ENCODE assay signal across 19 cellular contexts in the genomic region with DNA sequence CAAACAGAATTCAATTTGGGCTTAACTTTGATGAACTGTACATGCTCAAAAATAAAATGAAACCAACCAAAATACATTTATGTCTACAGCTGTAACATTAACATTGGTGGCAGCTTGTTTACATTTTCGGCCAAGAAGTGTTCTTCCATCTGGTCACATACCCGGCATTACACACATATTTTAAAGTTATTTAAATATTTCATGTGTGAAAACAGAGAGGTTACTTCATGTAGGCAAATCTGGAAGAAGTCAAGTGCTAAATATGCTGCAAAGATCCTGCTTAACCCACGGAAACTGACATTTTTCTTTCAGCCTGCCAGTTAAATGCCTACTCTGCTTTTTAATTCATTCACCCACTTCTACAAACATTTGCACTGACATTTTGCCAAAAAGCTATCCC.
A peak's percentile ranks its signal among the peaks of the same experiment; 100 is the strongest.
DNase-seq lines count a peak whose midpoint lies in the region; ATAC-seq and TF ChIP-seq lines count a peak whose summit lies in the region.
"Had no signal": no experiment of that assay in that cellular context is flagged by ENCODE, and none has a peak within 500 bp of the region (broad histone marks: within the 10 kb centered on the region; RNA-seq: fewer than 3 reads in every experiment).

No MANE protein-coding gene starts in this region.

- H3K27me3 ChIP-seq in AG04450 (ENCODE audit: control insufficient read depth, insufficient read depth, low read length) (no peaks in the 10 kb centered on the region), GM23248 (replicated peaks; ENCODE audit: insufficient read depth) (no peaks in the 10 kb centered on the region)
- H3K27me3 ChIP-seq: right atrium auricular region had no signal

- peaks cover 43% of the 10 kb centered on the region for H3K4me1 ChIP-seq in GM23248 (ENCODE audit: insufficient read depth)

- POLR2A ChIA-PET in AG04450 (lab: Yijun Ruan, JAX) = interaction anchor here (1.4 kb wide), 1 partner anchor 30 kb away, joined by 5 read pairs; no protein-coding TSS in a partner anchor

- H3K27ac ChIP-seq in AG04450 (ENCODE audit: low read depth, low read length) (no peak overlapping the region), GM23248 (no peak overlapping the region)
- H3K27ac ChIP-seq: right atrium auricular region had no signal

- no peak for TF ChIP-seq CTCF in AG04450 (IDR thresholded peaks at IDR 0.05; ENCODE audit: low read depth, low read length)

- H3K36me3 ChIP-seq in GM23248 (ENCODE audit: low read depth) = no peaks in the 10 kb centered on the region
- H3K36me3 ChIP-seq: right atrium auricular region had no signal

- CTCF ChIA-PET in AG04450 (lab: Charles Lee) = no interaction called here

- no peak overlapping the region for H2AFZ ChIP-seq in GM23248

- in situ Hi-C loops in GM23248 (cut with MboI) = no loop called here

- no peak for ATAC-seq in left colon
- ATAC-seq: activated T-cell treated with anti-CD3 and anti-CD28 coated beads, Interleukin-2, amount 50 U/mL, for 4 hours; T-cell had no signal

- intact Hi-C loops in left colon (cut with DNase I, micrococcal nuclease) = no loop called here

- H3K79me2 ChIP-seq in GM23248 (ENCODE audit: insufficient read depth) = peaks cover 96% of the 10 kb centered on the region

- peaks cover 32% of the 10 kb centered on the region for H3F3A ChIP-seq in GM23248 (ENCODE audit: insufficient read depth)

- H3K4me2 ChIP-seq in GM23248 (ENCODE audit: unreplicated experiment) = peak overlapping the region; percentile 58

- peak; percentile 71 for DNase-seq in AG04450 (ENCODE audit: low read depth, low spot score)
- peak; percentile 33 for DNase-seq in GM23248
- peak; percentile 67 for DNase-seq in amniotic epithelial cell (ENCODE audit: low read depth)
- peak; percentile 61 for DNase-seq in hepatic stellate cell (ENCODE audit: low spot score)
- DNase-seq in left colon = no peak
- DNase-seq in NCI-H748 treated with DMSO at 0.1 percent for 48 hours (lab: John Stamatoyannopoulos, UW) = no peak
- DNase-seq in 8988T = no peak
- no peak for DNase-seq in GM19240 (ENCODE audit: insufficient read length, low spot score)
- DNase-seq: activated CD4-positive, alpha-beta memory T cell treated with anti-CD3 and anti-CD28 coated beads, Interleukin-2, amount 10 ng/mL, durations not matched to agents 7 days and 5 days; activated naive CD8-positive, alpha-beta T cell treated with anti-CD3 and anti-CD28 coated beads, Interleukin-2, amount 10 ng/mL, durations not matched to agents 7 days and 5 days; activated T-cell treated with anti-CD3 and anti-CD28 coated beads, Interleukin-2, amount 50 U/mL, for 4 hours; central memory CD4-positive, alpha-beta T cell; effector memory CD4-positive, alpha-beta T cell; GF-D8; NCI-H1417 treated with DMSO at 0.1 percent for 48 hours; NK-92 treated with Interleukin-12 subunit alpha and Interleukin-12 subunit beta, amount 100 ng/mL, for 24 hours; RPMI8226; T-cell had no signal

- H3K9me3 ChIP-seq in AG04450 (ENCODE audit: control insufficient read depth, insufficient read depth, low read length) = no peaks in the 10 kb centered on the region
- H3K9me3 ChIP-seq in GM23248 (ENCODE audit: low read depth) = no peaks in the 10 kb centered on the region
- H3K9me3 ChIP-seq: right atrium auricular region had no signal

- no peaks in the 10 kb centered on the region for H4K20me1 ChIP-seq in GM23248 (ENCODE audit: insufficient read depth)

- peak overlapping the region; percentile 29 for H3K4me3 ChIP-seq in AG04450 (ENCODE audit: low read depth, low read length)
- H3K4me3 ChIP-seq in GM23248 = peak overlapping the region; percentile 32
- H3K4me3 ChIP-seq: right atrium auricular region had no signal

- no peaks in the 10 kb centered on the region for H3K9me2 ChIP-seq in GM23248 (ENCODE audit: insufficient read depth)

- H3K9ac ChIP-seq in GM23248 = no peak overlapping the region

- 25% methylated on average over 3 of the region's 3 CpGs for WGBS in GM23248 (ENCODE audit: low coverage in 1 of 2, low lambda C conversion rate in 2 of 2, missing lambda C conversion rate in 2 of 2), 2 experiments

Comparison
In these comparisons a context has a peak if more than half of its experiments do, and no peak if none do; other contexts are left out.
1. DNase-seq: peak in AG04450 (single experiment), GM23248 (single experiment), amniotic epithelial cell (single experiment) and hepatic stellate cell (single experiment); none in left colon (0 of 2), NCI-H748 treated with DMSO at 0.1 percent for 48 hours (single experiment), 8988T (single experiment) and GM19240 (single experiment).